In the genomic region with DNA sequence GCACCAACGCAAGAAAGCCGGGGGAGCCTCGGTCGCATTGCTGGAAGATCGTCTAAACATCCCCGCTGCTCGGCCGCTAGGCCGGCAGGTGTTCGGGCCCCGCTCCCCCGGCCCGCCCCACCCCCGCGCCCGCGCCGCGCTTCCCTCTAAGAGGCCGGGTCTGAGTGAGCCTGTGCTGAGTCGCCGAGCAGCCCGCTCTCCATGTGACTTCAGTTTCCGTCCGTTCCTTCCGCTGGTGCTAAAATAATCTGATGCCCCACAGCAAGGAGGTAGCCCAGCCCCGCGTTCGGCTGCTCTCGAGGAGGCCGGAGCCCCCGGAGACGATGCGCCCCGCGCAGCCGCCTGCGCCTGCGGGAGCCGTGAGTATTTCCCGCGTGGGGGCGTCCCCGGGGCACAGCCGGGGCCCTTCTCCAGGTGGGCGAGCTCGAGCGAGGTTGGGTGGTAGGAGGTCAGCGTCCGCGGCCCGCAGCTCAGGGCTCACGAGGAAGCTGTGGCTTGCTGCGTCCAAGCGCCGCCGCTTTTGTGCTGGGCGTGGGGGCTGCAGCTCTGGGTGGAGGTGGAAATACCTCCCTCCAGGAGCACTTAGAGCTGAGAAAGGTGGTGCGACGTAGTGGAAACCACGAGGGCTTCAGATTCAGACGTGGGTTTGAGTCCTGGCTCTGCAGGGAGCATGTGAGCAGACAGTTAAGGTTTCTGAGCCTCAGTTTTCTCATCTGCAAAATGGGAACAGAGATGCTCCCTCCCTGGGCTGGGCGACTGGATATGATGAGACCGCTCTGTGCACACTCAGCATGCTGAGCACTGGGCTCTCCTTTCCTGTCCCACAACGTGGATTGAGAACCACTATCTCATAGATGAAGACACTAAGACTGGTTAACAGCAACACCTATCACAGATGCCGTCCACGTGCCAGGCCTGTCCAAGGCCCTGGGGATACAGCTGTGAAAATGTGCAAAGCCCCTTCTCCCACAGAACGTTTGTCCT, we compare ENCODE assay signal across 1 cellular context.
A peak's percentile ranks its signal among the peaks of the same experiment; 100 is the strongest.
TF ChIP-seq lines count a peak whose summit lies in the region.

A gene (plus strand): TSS at position 178 of the 984 bp plus-strand sequence. CDS start 14,846 bp downstream, outside the sequence.

TF ChIP-seq in K562, 482 proteins besides CTCF, POLR2A, EP300 and RAD21 (continued from another document and continues in another):
- TF ChIP-seq HDAC2 (IDR thresholded peaks at IDR 0.05): peak; percentile 98
- TF ChIP-seq MCM7 (IDR thresholded peaks at IDR 0.05): no peak
- TF ChIP-seq, protein P1, sequence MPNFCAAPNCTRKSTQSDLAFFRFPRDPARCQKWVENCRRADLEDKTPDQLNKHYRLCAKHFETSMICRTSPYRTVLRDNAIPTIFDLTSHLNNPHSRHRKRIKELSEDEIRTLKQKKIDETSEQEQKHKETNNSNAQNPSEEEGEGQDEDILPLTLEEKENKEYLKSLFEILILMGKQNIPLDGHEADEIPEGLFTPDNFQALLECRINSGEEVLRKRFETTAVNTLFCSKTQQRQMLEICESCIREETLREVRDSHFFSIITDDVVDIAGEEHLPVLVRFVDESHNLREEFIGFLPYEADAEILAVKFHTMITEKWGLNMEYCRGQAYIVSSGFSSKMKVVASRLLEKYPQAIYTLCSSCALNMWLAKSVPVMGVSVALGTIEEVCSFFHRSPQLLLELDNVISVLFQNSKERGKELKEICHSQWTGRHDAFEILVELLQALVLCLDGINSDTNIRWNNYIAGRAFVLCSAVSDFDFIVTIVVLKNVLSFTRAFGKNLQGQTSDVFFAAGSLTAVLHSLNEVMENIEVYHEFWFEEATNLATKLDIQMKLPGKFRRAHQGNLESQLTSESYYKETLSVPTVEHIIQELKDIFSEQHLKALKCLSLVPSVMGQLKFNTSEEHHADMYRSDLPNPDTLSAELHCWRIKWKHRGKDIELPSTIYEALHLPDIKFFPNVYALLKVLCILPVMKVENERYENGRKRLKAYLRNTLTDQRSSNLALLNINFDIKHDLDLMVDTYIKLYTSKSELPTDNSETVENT (CRISPR knock-in tag; IDR thresholded peaks at IDR 0.05): 0 out of 2 replicates have a peak, but pooled peaks have one; percentile 23
- TF ChIP-seq PTBP1 (IDR thresholded peaks at IDR 0.05; ENCODE audit: low read depth, low read length): peak; percentile 84; the same call in 1 of the 2 replicates
- peak; percentile 83 for TF ChIP-seq L3MBTL2 (IDR thresholded peaks at IDR 0.05)
- TF ChIP-seq CBX1 (IDR thresholded peaks at IDR 0.05; ENCODE audit: low read depth): peak; percentile 98
- TF ChIP-seq GTF2A2 (tag; IDR thresholded peaks at IDR 0.05): no peak
- TF ChIP-seq ZNF830 (CRISPR knock-in tag; IDR thresholded peaks at IDR 0.05): 0 out of 2 replicates have a peak, but pooled peaks have one; percentile 74
- TF ChIP-seq, protein P2, sequence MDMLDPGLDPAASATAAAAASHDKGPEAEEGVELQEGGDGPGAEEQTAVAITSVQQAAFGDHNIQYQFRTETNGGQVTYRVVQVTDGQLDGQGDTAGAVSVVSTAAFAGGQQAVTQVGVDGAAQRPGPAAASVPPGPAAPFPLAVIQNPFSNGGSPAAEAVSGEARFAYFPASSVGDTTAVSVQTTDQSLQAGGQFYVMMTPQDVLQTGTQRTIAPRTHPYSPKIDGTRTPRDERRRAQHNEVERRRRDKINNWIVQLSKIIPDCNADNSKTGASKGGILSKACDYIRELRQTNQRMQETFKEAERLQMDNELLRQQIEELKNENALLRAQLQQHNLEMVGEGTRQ (CRISPR knock-in tag; IDR thresholded peaks at IDR 0.05): peak; percentile 76
- TF ChIP-seq ZNF583 (CRISPR knock-in tag; IDR thresholded peaks at IDR 0.05): no peak
- TF ChIP-seq, protein P3, sequence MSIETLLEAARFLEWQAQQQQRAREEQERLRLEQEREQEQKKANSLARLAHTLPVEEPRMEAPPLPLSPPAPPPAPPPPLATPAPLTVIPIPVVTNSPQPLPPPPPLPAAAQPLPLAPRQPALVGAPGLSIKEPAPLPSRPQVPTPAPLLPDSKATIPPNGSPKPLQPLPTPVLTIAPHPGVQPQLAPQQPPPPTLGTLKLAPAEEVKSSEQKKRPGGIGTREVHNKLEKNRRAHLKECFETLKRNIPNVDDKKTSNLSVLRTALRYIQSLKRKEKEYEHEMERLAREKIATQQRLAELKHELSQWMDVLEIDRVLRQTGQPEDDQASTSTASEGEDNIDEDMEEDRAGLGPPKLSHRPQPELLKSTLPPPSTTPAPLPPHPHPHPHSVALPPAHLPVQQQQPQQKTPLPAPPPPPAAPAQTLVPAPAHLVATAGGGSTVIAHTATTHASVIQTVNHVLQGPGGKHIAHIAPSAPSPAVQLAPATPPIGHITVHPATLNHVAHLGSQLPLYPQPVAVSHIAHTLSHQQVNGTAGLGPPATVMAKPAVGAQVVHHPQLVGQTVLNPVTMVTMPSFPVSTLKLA (conservative IDR thresholded peaks at IDR 0.05): peak; percentile 53 to 67; a peak in 3 of 4 replicates
- TF ChIP-seq SRSF9 (IDR thresholded peaks at IDR 0.05; ENCODE audit: borderline replicate concordance, low read depth, low read length): no peak
- TF ChIP-seq ARNT (IDR thresholded peaks at IDR 0.05): 0 out of 4 replicates have a peak, but pooled peaks of 1 of the 2 experiments have one; percentile 61
- TF ChIP-seq MAZ (CRISPR knock-in tag; conservative IDR thresholded peaks at IDR 0.05 in 1 of 2, IDR thresholded peaks at IDR 0.05 in 1 of 2): peak; percentile 50 to 72
- TF ChIP-seq NEUROD1 (IDR thresholded peaks at IDR 0.05; ENCODE audit: borderline replicate concordance, low read depth, low read length, partially characterized antibody): peak; percentile 16
- 0 out of 2 replicates have a peak, but pooled peaks have one; percentile 35 for TF ChIP-seq RBM14 (IDR thresholded peaks at IDR 0.05; ENCODE audit: borderline replicate concordance, insufficient read depth, low read depth, low read length)
- TF ChIP-seq, protein P4, sequence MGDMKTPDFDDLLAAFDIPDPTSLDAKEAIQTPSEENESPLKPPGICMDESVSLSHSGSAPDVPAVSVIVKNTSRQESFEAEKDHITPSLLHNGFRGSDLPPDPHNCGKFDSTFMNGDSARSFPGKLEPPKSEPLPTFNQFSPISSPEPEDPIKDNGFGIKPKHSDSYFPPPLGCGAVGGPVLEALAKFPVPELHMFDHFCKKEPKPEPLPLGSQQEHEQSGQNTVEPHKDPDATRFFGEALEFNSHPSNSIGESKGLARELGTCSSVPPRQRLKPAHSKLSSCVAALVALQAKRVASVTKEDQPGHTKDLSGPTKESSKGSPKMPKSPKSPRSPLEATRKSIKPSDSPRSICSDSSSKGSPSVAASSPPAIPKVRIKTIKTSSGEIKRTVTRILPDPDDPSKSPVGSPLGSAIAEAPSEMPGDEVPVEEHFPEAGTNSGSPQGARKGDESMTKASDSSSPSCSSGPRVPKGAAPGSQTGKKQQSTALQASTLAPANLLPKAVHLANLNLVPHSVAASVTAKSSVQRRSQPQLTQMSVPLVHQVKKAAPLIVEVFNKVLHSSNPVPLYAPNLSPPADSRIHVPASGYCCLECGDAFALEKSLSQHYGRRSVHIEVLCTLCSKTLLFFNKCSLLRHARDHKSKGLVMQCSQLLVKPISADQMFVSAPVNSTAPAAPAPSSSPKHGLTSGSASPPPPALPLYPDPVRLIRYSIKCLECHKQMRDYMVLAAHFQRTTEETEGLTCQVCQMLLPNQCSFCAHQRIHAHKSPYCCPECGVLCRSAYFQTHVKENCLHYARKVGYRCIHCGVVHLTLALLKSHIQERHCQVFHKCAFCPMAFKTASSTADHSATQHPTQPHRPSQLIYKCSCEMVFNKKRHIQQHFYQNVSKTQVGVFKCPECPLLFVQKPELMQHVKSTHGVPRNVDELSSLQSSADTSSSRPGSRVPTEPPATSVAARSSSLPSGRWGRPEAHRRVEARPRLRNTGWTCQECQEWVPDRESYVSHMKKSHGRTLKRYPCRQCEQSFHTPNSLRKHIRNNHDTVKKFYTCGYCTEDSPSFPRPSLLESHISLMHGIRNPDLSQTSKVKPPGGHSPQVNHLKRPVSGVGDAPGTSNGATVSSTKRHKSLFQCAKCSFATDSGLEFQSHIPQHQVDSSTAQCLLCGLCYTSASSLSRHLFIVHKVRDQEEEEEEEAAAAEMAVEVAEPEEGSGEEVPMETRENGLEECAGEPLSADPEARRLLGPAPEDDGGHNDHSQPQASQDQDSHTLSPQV (IDR thresholded peaks at IDR 0.05): 0 out of 2 replicates have a peak, but pooled peaks have one; percentile 46
- TF ChIP-seq, protein P5, sequence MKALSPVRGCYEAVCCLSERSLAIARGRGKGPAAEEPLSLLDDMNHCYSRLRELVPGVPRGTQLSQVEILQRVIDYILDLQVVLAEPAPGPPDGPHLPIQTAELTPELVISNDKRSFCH (CRISPR knock-in tag; IDR thresholded peaks at IDR 0.05): no peak
- TF ChIP-seq, protein P5 (tag; IDR thresholded peaks at IDR 0.05): 0 out of 2 replicates have a peak, but pooled peaks have one; percentile 35
- no peak for TF ChIP-seq JUND (IDR thresholded peaks at IDR 0.05; ENCODE audit: borderline replicate concordance, low read depth, low read length)
- peak; percentile 15; the same call in 2 of the 3 replicates for TF ChIP-seq JUND (tag; IDR thresholded peaks at IDR 0.05; ENCODE audit: borderline replicate concordance, low read depth, low read length)
- TF ChIP-seq, protein P6, sequence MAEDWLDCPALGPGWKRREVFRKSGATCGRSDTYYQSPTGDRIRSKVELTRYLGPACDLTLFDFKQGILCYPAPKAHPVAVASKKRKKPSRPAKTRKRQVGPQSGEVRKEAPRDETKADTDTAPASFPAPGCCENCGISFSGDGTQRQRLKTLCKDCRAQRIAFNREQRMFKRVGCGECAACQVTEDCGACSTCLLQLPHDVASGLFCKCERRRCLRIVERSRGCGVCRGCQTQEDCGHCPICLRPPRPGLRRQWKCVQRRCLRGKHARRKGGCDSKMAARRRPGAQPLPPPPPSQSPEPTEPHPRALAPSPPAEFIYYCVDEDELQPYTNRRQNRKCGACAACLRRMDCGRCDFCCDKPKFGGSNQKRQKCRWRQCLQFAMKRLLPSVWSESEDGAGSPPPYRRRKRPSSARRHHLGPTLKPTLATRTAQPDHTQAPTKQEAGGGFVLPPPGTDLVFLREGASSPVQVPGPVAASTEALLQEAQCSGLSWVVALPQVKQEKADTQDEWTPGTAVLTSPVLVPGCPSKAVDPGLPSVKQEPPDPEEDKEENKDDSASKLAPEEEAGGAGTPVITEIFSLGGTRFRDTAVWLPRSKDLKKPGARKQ (CRISPR knock-in tag; IDR thresholded peaks at IDR 0.05): no peak
- peak; percentile 61 for TF ChIP-seq EGR1 (conservative IDR thresholded peaks at IDR 0.05)
- no peak for TF ChIP-seq RFX1 (IDR thresholded peaks at IDR 0.05)
- TF ChIP-seq, protein P7, sequence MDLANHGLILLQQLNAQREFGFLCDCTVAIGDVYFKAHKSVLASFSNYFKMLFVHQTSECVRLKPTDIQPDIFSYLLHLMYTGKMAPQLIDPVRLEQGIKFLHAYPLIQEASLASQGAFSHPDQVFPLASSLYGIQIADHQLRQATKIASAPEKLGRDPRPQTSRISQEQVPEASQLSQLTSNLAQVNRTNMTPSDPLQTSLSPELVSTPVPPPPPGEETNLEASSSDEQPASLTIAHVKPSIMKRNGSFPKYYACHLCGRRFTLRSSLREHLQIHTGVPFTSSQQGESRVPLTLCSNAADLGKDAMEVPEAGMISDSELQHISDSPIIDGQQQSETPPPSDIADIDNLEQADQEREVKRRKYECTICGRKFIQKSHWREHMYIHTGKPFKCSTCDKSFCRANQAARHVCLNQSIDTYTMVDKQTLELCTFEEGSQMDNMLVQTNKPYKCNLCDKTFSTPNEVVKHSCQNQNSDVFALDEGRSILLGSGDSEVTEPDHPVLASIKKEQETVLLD (IDR thresholded peaks at IDR 0.05): peak; percentile 13; the same call in 1 of the 2 replicates
- no peak for TF ChIP-seq BCL6 (CRISPR knock-in tag; IDR thresholded peaks at IDR 0.05)
- TF ChIP-seq, protein P8, sequence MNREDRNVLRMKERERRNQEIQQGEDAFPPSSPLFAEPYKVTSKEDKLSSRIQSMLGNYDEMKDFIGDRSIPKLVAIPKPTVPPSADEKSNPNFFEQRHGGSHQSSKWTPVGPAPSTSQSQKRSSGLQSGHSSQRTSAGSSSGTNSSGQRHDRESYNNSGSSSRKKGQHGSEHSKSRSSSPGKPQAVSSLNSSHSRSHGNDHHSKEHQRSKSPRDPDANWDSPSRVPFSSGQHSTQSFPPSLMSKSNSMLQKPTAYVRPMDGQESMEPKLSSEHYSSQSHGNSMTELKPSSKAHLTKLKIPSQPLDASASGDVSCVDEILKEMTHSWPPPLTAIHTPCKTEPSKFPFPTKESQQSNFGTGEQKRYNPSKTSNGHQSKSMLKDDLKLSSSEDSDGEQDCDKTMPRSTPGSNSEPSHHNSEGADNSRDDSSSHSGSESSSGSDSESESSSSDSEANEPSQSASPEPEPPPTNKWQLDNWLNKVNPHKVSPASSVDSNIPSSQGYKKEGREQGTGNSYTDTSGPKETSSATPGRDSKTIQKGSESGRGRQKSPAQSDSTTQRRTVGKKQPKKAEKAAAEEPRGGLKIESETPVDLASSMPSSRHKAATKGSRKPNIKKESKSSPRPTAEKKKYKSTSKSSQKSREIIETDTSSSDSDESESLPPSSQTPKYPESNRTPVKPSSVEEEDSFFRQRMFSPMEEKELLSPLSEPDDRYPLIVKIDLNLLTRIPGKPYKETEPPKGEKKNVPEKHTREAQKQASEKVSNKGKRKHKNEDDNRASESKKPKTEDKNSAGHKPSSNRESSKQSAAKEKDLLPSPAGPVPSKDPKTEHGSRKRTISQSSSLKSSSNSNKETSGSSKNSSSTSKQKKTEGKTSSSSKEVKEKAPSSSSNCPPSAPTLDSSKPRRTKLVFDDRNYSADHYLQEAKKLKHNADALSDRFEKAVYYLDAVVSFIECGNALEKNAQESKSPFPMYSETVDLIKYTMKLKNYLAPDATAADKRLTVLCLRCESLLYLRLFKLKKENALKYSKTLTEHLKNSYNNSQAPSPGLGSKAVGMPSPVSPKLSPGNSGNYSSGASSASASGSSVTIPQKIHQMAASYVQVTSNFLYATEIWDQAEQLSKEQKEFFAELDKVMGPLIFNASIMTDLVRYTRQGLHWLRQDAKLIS (CRISPR knock-in tag; IDR thresholded peaks at IDR 0.05): peak; percentile 81
- no peak for TF ChIP-seq NR2C2 (CRISPR knock-in tag; IDR thresholded peaks at IDR 0.05)
- TF ChIP-seq NR2C2 (tag; IDR thresholded peaks at IDR 0.05): peak; percentile 65
- TF ChIP-seq NCOA4 (IDR thresholded peaks at IDR 0.05; ENCODE audit: partially characterized antibody): no peak
- no peak for TF ChIP-seq POLR2B (IDR thresholded peaks at IDR 0.05; ENCODE audit: low read depth, partially characterized antibody)
- TF ChIP-seq, protein P9, sequence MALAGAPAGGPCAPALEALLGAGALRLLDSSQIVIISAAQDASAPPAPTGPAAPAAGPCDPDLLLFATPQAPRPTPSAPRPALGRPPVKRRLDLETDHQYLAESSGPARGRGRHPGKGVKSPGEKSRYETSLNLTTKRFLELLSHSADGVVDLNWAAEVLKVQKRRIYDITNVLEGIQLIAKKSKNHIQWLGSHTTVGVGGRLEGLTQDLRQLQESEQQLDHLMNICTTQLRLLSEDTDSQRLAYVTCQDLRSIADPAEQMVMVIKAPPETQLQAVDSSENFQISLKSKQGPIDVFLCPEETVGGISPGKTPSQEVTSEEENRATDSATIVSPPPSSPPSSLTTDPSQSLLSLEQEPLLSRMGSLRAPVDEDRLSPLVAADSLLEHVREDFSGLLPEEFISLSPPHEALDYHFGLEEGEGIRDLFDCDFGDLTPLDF (CRISPR knock-in tag; IDR thresholded peaks at IDR 0.05): no peak
- peak; percentile 90 for TF ChIP-seq RBFOX2 (IDR thresholded peaks at IDR 0.05; ENCODE audit: low read depth, low read length)
- 0 out of 2 replicates have a peak, but pooled peaks have one; percentile 8 for TF ChIP-seq ZNF668 (CRISPR knock-in tag; IDR thresholded peaks at IDR 0.05)
- TF ChIP-seq ZBTB7A (IDR thresholded peaks at IDR 0.05; ENCODE audit: borderline replicate concordance, control insufficient read depth, low read depth, low read length): peak; percentile 45; the same call in 1 of the 2 replicates
